In the genomic region with DNA sequence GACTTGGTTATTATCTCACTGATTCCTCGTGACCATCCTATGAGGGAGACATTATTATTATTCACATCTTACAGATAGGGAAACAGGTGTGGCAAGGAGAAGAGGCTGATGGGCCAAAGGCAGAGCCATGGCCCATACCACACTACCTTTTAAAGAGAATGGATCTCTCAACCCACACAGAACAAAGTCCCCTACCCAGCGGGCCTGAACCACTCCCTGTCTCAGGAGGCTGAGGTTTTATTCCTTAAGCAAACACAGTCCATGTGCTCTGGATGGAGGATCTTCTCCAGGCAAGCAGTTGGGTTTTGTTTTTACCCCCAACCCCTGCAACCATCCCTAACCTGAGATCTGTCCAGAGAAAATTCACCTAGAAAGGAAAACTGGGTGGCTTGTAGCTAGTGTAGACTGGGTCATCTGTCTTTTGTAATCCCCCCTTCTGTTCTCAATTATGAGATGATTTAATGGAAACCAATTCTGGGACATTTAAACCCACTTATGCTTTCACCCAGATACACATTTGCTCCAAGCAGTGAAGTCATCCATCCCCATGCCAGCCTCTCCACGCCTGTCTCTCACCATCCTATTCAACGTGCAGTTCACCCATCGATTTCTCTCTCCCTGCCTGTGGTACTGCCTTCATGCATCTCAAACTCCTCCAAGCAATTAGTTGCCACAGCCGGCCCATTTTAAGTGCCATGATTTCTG, we compare ENCODE assay signal across 9 cellular contexts. TPM values are rescaled to one million over a fixed set of nuclear protein-coding genes. Genes with fewer than 3 reads are reported as not detected.
A peak's percentile ranks its signal among the peaks of the same experiment; 100 is the strongest.
DNase-seq lines count a peak whose midpoint lies in the region; ATAC-seq and TF ChIP-seq lines count a peak whose summit lies in the region.
"Had no signal": no experiment of that assay in that cellular context is flagged by ENCODE, and none has a peak within 500 bp of the region (broad histone marks: within the 10 kb centered on the region; RNA-seq: fewer than 3 reads in every experiment).

No MANE protein-coding gene starts in this region.

- BruUV-seq in A673 (replicated peaks; lab: Mats Ljungman, UMichigan) = TSS peak; percentile 21

- H4K8ac ChIP-seq in mesendoderm (ENCODE audit: low read depth, low read length) = no peak overlapping the region

- no peak overlapping the region for H3K18ac ChIP-seq in mesendoderm (ENCODE audit: low read length)

- no peak overlapping the region for H3K56ac ChIP-seq in mesendoderm (ENCODE audit: low read length)

- H3K27me3 ChIP-seq in A673 (replicated peaks; ENCODE audit: insufficient read depth, low read depth, low read length, poor library complexity) (no peaks in the 10 kb centered on the region), HAP-1 (ENCODE audit: low read depth) (no peaks in the 10 kb centered on the region), mesendoderm (ENCODE audit: insufficient read depth, low read length, poor library complexity) (peaks cover 2% of the 10 kb centered on the region)

- POLR2A ChIA-PET in A673 (lab: Charles Lee; ENCODE audit: low non-redundant PET) = interaction anchor here (0.6 kb wide), 1 partner anchor 149 kb away, joined by 3 read pairs; no protein-coding TSS in a partner anchor

- peak overlapping the region; percentile 6 for H3K23ac ChIP-seq in mesendoderm (ENCODE audit: low read length)

- H3K4me1 Mint-ChIP-seq in activated naive CD8-positive, alpha-beta T cell treated with anti-CD3 and anti-CD28 coated beads for 36 hours = peaks cover 74% of the 10 kb centered on the region

- intact Hi-C loops in A673 (cut with micrococcal nuclease; ENCODE audit: unreplicated experiment) = loop anchor here (5.0 kb wide), 1 partner anchor 62 kb away; no protein-coding TSS in a partner anchor

- H3K9me3 ChIP-seq in A673 (ENCODE audit: low read depth, low read length, poor library complexity, severe bottlenecking) = no peaks in the 10 kb centered on the region
- H3K9me3 ChIP-seq in HAP-1 = no peaks in the 10 kb centered on the region

- in situ Hi-C loops in HAP-1 (cut with MboI; ENCODE audit: low sequenced_read_pairs) = no loop called here

- WGBS in mesendoderm (ENCODE audit: extremely low coverage, insufficient coverage, low lambda C conversion rate) = no CpG with 5 or more reads among the region's 6 CpGs

- H3K27ac Mint-ChIP-seq in activated naive CD8-positive, alpha-beta T cell treated with anti-CD3 and anti-CD28 coated beads for 36 hours = peak overlapping the region; percentile 93

- H3K4me3 ChIP-seq in A673 (ENCODE audit: low read depth, low read length, poor library complexity, severe bottlenecking) = peak overlapping the region; percentile 96
- peak overlapping the region; percentile 75; the same call in 1 of the 2 replicates for H3K4me3 ChIP-seq in HAP-1
- no peak overlapping the region for H3K4me3 ChIP-seq in mesendoderm (ENCODE audit: low read length)

- H4K5ac ChIP-seq in mesendoderm (ENCODE audit: low read length) = no peak overlapping the region

- H3K4me2 ChIP-seq in mesendoderm (ENCODE audit: low read length) = no peak overlapping the region

- H3K36me3 ChIP-seq in A673 (ENCODE audit: insufficient read depth, low read length, poor library complexity, severe bottlenecking) = peaks cover 25% of the 10 kb centered on the region
- H3K36me3 ChIP-seq in HAP-1 (replicated peaks) = peaks cover 38% of the 10 kb centered on the region
- H3K36me3 ChIP-seq in mesendoderm (ENCODE audit: control insufficient read depth, insufficient read depth, low read length) = no peaks in the 10 kb centered on the region

- no peaks in the 10 kb centered on the region for H3K9me3 Mint-ChIP-seq in activated naive CD8-positive, alpha-beta T cell treated with anti-CD3 and anti-CD28 coated beads for 36 hours

- peak overlapping the region; percentile 86 for H3K27ac ChIP-seq in A673 (ENCODE audit: low read depth, low read length, poor library complexity, severe bottlenecking)
- no peak overlapping the region for H3K27ac ChIP-seq in mesendoderm (ENCODE audit: low read depth, low read length)

- ATAC-seq in HG03196 (IDR thresholded peaks at IDR 0.05; ENCODE audit: unreplicated experiment) = no peak

- no peak overlapping the region for H2BK15ac ChIP-seq in mesendoderm (replicated peaks; ENCODE audit: low read depth)

- H3K79me2 ChIP-seq in mesendoderm (ENCODE audit: control insufficient read depth, insufficient read depth, low read length) = no peaks in the 10 kb centered on the region

- no peaks in the 10 kb centered on the region for H3K79me1 ChIP-seq in mesendoderm (ENCODE audit: low read length)

- H2BK5ac ChIP-seq in mesendoderm (ENCODE audit: low read length) = no peak overlapping the region

- H3K4ac ChIP-seq in mesendoderm (ENCODE audit: low read depth, low read length) = no peak overlapping the region

- no peaks in the 10 kb centered on the region for H3K27me3 Mint-ChIP-seq in activated naive CD8-positive, alpha-beta T cell treated with anti-CD3 and anti-CD28 coated beads for 36 hours

- no peak overlapping the region for H3K9ac ChIP-seq in mesendoderm (ENCODE audit: low read length)

- peak overlapping the region; percentile 83 for H3K4me3 Mint-ChIP-seq in activated naive CD8-positive, alpha-beta T cell treated with anti-CD3 and anti-CD28 coated beads for 36 hours

- no peak overlapping the region for H2BK120ac ChIP-seq in mesendoderm (ENCODE audit: low read depth, low read length)

- H2AK5ac ChIP-seq in mesendoderm (ENCODE audit: low read length) = peak overlapping the region; percentile 40

- peaks cover 22% of the 10 kb centered on the region for H3K4me1 ChIP-seq in A673 (ENCODE audit: insufficient read depth, low read length, poor library complexity, severe bottlenecking)
- peaks cover 30% of the 10 kb centered on the region for H3K4me1 ChIP-seq in HAP-1
- peaks cover 9% of the 10 kb centered on the region for H3K4me1 ChIP-seq in mesendoderm (ENCODE audit: control insufficient read depth, low read depth, low read length)

- no peak for DNase-seq in A673 (ENCODE audit: low spot score)
- no peak for DNase-seq in HAP-1 (ENCODE audit: low spot score in 2 of 2)
- DNase-seq in activated naive CD8-positive, alpha-beta T cell treated with anti-CD3 and anti-CD28 coated beads for 36 hours = no peak
- DNase-seq in mesendoderm = no peak
- no peak for DNase-seq in NCI-H1694 treated with DMSO at 0.1 percent for 48 hours (lab: John Stamatoyannopoulos, UW)
- no peak for DNase-seq in kidney tubule cell (ENCODE audit: low spot score)
- no peak for DNase-seq in NCI-H2171 treated with DMSO at 0.1 percent for 48 hours (lab: John Stamatoyannopoulos, UW)
- DNase-seq: NCI-H187 had no signal

- TF ChIP-seq CTCF in A673 (conservative IDR thresholded peaks at IDR 0.05; ENCODE audit: low read depth, low read length) = no peak

- CTCF ChIA-PET in A673 (lab: Charles Lee) = no interaction called here

- peaks cover 72% of the 10 kb centered on the region for H3K36me3 Mint-ChIP-seq in activated naive CD8-positive, alpha-beta T cell treated with anti-CD3 and anti-CD28 coated beads for 36 hours

RNA-seq across cellular contexts. Expression of gene PHF19, which starts 2.0 kb away (rescaled TPM):
- total RNA-seq in A673 (2021) = 75.7 and 77.4 TPM in 2 replicates
- total RNA-seq in activated naive CD8-positive, alpha-beta T cell treated with anti-CD3 and anti-CD28 coated beads for 36 hours = 100 to 1,000 TPM; 216 to 226 TPM
- polyA plus RNA-seq in mesendoderm (2013, experiment 1 of 2) = 11.6 TPM
- 12.8 TPM for polyA plus RNA-seq in mesendoderm (2013, experiment 2 of 2)

RNA-seq across cellular contexts. Expression of gene PSMD5, which starts 32.3 kb away (rescaled TPM):
- 64.9 and 67.0 TPM in 2 replicates for total RNA-seq in A673 (2021)
- 10 to 100 TPM; 69.0 to 69.3 TPM for total RNA-seq in activated naive CD8-positive, alpha-beta T cell treated with anti-CD3 and anti-CD28 coated beads for 36 hours
- 34.9 TPM for polyA plus RNA-seq in mesendoderm (2013, experiment 1 of 2)
- polyA plus RNA-seq in mesendoderm (2013, experiment 2 of 2) = 33.1 TPM

RNA-seq across cellular contexts. Expression of gene TRAF1, which starts 51.6 kb away (rescaled TPM):
- 0.73 and 0.85 TPM in 2 replicates for total RNA-seq in A673 (2021)
- total RNA-seq in activated naive CD8-positive, alpha-beta T cell treated with anti-CD3 and anti-CD28 coated beads for 36 hours = 100 to 1,000 TPM; 169 to 170 TPM
- polyA plus RNA-seq in mesendoderm (2013, experiment 1 of 2) = 0.29 TPM
- 0.27 TPM for polyA plus RNA-seq in mesendoderm (2013, experiment 2 of 2)

Comparison
In these comparisons a context has a peak if more than half of its experiments do, and no peak if none do; other contexts are left out.
1. RNA of gene TRAF1, which starts 51.6 kb away (total RNA-seq): 169 to 170 TPM in activated naive CD8-positive, alpha-beta T cell treated with anti-CD3 and anti-CD28 coated beads for 36 hours; 0.73 to 0.85 TPM in A673; every median in the first group is over 10 times any median in the second.